Comparison of ENCODE assay signal across 20 cellular contexts in genomic region chr6:108998460-108998859, GRCh38.
"Had no signal": no experiment of that assay in that cellular context is flagged by ENCODE, and none has a peak within 500 bp of the region (broad histone marks: within the 10 kb centered on the region; RNA-seq: fewer than 3 reads in every experiment).

No MANE protein-coding gene starts in this region.

- ATAC-seq: gastroesophageal sphincter; left colon; pancreas; sciatic nerve; stimulated activated naive B cell treated with anti-CD40 and anti-IgM and Interleukin-4, amounts not matched to agents 10 μg/mL and 1 μg/mL and 100 μg/mL, for 72 hours; stimulated activated naive CD8-positive, alpha-beta T cell treated with anti-CD3 and anti-CD28 coated beads, Interleukin-15, amount 100 ng/mL, for 72 hours had no signal

- H3K4me1 Mint-ChIP-seq: stimulated activated naive CD8-positive, alpha-beta T cell treated with anti-CD3 and anti-CD28 coated beads, Interleukin-15, amount 100 ng/mL, for 72 hours had no signal

- H3K4me3 Mint-ChIP-seq: central memory CD8-positive, alpha-beta T cell; nephron; stimulated activated naive B cell treated with anti-CD40 and anti-IgM and Interleukin-4, amounts not matched to agents 10 μg/mL and 1 μg/mL and 100 μg/mL, for 72 hours; stimulated activated naive CD8-positive, alpha-beta T cell treated with anti-CD3 and anti-CD28 coated beads, Interleukin-15, amount 100 ng/mL, for 72 hours had no signal

- H3K27me3 Mint-ChIP-seq: central memory CD8-positive, alpha-beta T cell; progenitor cell of endocrine pancreas; stimulated activated naive B cell treated with anti-CD40 and anti-IgM and Interleukin-4, amounts not matched to agents 10 μg/mL and 1 μg/mL and 100 μg/mL, for 72 hours; stimulated activated naive CD8-positive, alpha-beta T cell treated with anti-CD3 and anti-CD28 coated beads, Interleukin-15, amount 100 ng/mL, for 72 hours had no signal

- H3K27ac ChIP-seq: epithelial cell of prostate, esophagus muscularis mucosa, gastroesophageal sphincter, hepatocyte, pancreas, skin epidermis had no signal

- H3K27me3 ChIP-seq: esophagus muscularis mucosa, gastroesophageal sphincter, hepatocyte, pancreas had no signal

- H3K4me3 ChIP-seq: esophagus muscularis mucosa, gastroesophageal sphincter, hepatocyte, pancreas, skin epidermis had no signal

- H3K9me3 Mint-ChIP-seq: central memory CD8-positive, alpha-beta T cell; nephron; stimulated activated naive B cell treated with anti-CD40 and anti-IgM and Interleukin-4, amounts not matched to agents 10 μg/mL and 1 μg/mL and 100 μg/mL, for 72 hours; stimulated activated naive CD8-positive, alpha-beta T cell treated with anti-CD3 and anti-CD28 coated beads, Interleukin-15, amount 100 ng/mL, for 72 hours had no signal

- H3K27ac Mint-ChIP-seq: nephron; progenitor cell of endocrine pancreas; stimulated activated naive B cell treated with anti-CD40 and anti-IgM and Interleukin-4, amounts not matched to agents 10 μg/mL and 1 μg/mL and 100 μg/mL, for 72 hours; stimulated activated naive CD8-positive, alpha-beta T cell treated with anti-CD3 and anti-CD28 coated beads, Interleukin-15, amount 100 ng/mL, for 72 hours had no signal

- DNase-seq: effector memory CD4-positive, alpha-beta T cell; kidney; left colon; mammary epithelial cell; occipital lobe; pancreas; stimulated activated CD4-positive, alpha-beta T cell treated with anti-CD3 and anti-CD28 coated beads, Interleukin-2, amount 100 ng/mL, for 24 hours; stimulated activated CD4-positive, alpha-beta T cell treated with anti-CD3 and anti-CD28 coated beads, Interleukin-4, amount 100 ng/mL, for 4 hours; stimulated activated naive B cell treated with anti-CD40 and anti-IgM and Interleukin-4, amounts not matched to agents 10 μg/mL and 1 μg/mL and 100 μg/mL, for 72 hours; stimulated activated naive CD8-positive, alpha-beta T cell treated with anti-CD3 and anti-CD28 coated beads, Interleukin-15, amount 100 ng/mL, for 72 hours; trophoblast cell had no signal

- H3K9me3 ChIP-seq: esophagus muscularis mucosa, gastroesophageal sphincter, pancreas had no signal
